8 cellular contexts compared by ENCODE assay signal in genomic region chr1:156193488-156194299, GRCh38. TPM values are rescaled to one million over a fixed set of nuclear protein-coding genes. Genes with fewer than 3 reads are reported as not detected.
A peak's percentile ranks its signal among the peaks of the same experiment; 100 is the strongest.
DNase-seq lines count a peak whose midpoint lies in the region; ATAC-seq, FAIRE-seq and TF ChIP-seq lines count a peak whose summit lies in the region.

TSS of gene SLC25A44 (plus strand) at chr1:156194104. CDS start at chr1:156199848, 5,744 bp downstream.

- H3K4me3 Mint-ChIP-seq in naive thymus-derived CD8-positive, alpha-beta T cell: peak within 1 kb of the TSS; percentile 94 to 100 (median 96)

- peak within 1 kb of the TSS; percentile 87 for H2AFZ ChIP-seq in Loucy (ENCODE audit: low read length)

- H3K4me1 ChIP-seq in ES-I3 (ENCODE audit: insufficient read depth, low read length) (peaks cover 14% of the 10 kb centered on the region; the same call in 1 of the 2 replicates), Loucy (ENCODE audit: insufficient read depth, low read length, poor library complexity, severe bottlenecking) (peaks cover 39% of the 10 kb centered on the region)

- H3K9me3 Mint-ChIP-seq in naive thymus-derived CD8-positive, alpha-beta T cell: peaks cover 0 to 5% (median 0%) of the 10 kb centered on the region in 9 donors

- H3K4me3 ChIP-seq in Loucy (ENCODE audit: low read length, poor library complexity, severe bottlenecking) (peak within 1 kb of the TSS; percentile 92), fibroblast of mammary gland (ENCODE audit: control insufficient read depth, low read depth, low read length) (peak within 1 kb of the TSS; percentile 96)

- peak within 1 kb of the TSS; percentile 90 to 99 (median 95) for H3K27ac Mint-ChIP-seq in naive thymus-derived CD8-positive, alpha-beta T cell

- peak; percentile 98 for ATAC-seq in naive thymus-derived CD8-positive, alpha-beta T cell

- TF ChIP-seq CTCF in Loucy (conservative IDR thresholded peaks at IDR 0.05; ENCODE audit: low read length) (peak; percentile 42), fibroblast of mammary gland (conservative IDR thresholded peaks at IDR 0.05; ENCODE audit: control insufficient read depth, insufficient read depth, low read depth, low read length) (peak; percentile 34)

- peaks cover 29 to 55% (median 44%) of the 10 kb centered on the region in 4 donors for H3K4me1 Mint-ChIP-seq in naive thymus-derived CD8-positive, alpha-beta T cell

- H3F3A ChIP-seq in Loucy (ENCODE audit: low read depth): no peaks in the 10 kb centered on the region

- H3K36me3 ChIP-seq in ES-I3 (ENCODE audit: insufficient read depth, low read length) (peaks cover 9% of the 10 kb centered on the region; the same call in 1 of the 2 replicates), Loucy (ENCODE audit: insufficient read depth, low read length) (no peaks in the 10 kb centered on the region)

- no peaks in the 10 kb centered on the region for H3K9me2 ChIP-seq in Loucy (replicated peaks; ENCODE audit: low read depth, low read length)

- no peaks in the 10 kb centered on the region for H3K27me3 Mint-ChIP-seq in naive thymus-derived CD8-positive, alpha-beta T cell

- peaks cover 0 to 16% (median 2%) of the 10 kb centered on the region in 3 donors for H3K36me3 Mint-ChIP-seq in naive thymus-derived CD8-positive, alpha-beta T cell

- peaks cover 11% of the 10 kb centered on the region for H4K20me1 ChIP-seq in Loucy (ENCODE audit: insufficient read depth, low read length, poor library complexity, severe bottlenecking)

- DNase-seq in H54 (ENCODE audit: insufficient read length, low spot score): peak; percentile 96
- DNase-seq in activated T-helper 9 cell treated with anti-CD3 and anti-CD28 coated beads, Interleukin-2, amount 50 U/mL, for 16 hours (ENCODE audit: low read depth): peak; percentile 94
- peak; percentile 100 for DNase-seq in fibroblast of mammary gland (ENCODE audit: low read depth)
- peak; percentile 88 to 98 (median 97) for DNase-seq in naive thymus-derived CD8-positive, alpha-beta T cell
- DNase-seq in stimulated activated naive CD4-positive, alpha-beta T cell (lab: John Stamatoyannopoulos, UW): peak; percentile 96 to 98 (median 97)

- POLR2A ChIA-PET in naive thymus-derived CD8-positive, alpha-beta T cell (lab: Charles Lee): interaction anchor here (0.6 to 3.4 kb wide), 8 partner anchors 17 to 264 kb away, joined by 3 to 48 read pairs (median 3); partner anchors contain the start of genes PMF1 and SMG5

- no peaks in the 10 kb centered on the region for H3K27me3 ChIP-seq in Loucy (ENCODE audit: insufficient read depth, low read length, poor library complexity, severe bottlenecking)

- H3K79me2 ChIP-seq in Loucy (ENCODE audit: insufficient read depth, low read length): peaks cover 53% of the 10 kb centered on the region

- peak within 1 kb of the TSS; percentile 68 for H3K9ac ChIP-seq in ES-I3 (ENCODE audit: low read depth, low read length)
- peak within 1 kb of the TSS; percentile 93 for H3K9ac ChIP-seq in Loucy (ENCODE audit: low read depth, low read length, poor library complexity, severe bottlenecking)

- TF ChIP-seq POLR2A in H54 (IDR thresholded peaks at IDR 0.05; ENCODE audit: low read depth, low read length): peak; percentile 89
- peak; percentile 78 for TF ChIP-seq POLR2A in Raji (IDR thresholded peaks at IDR 0.05; ENCODE audit: insufficient read depth, low read depth, low read length)

- peak; percentile 87 for FAIRE-seq in H54 (lab: Jason Lieb, UNC)

- H3K9me3 ChIP-seq in ES-I3 (ENCODE audit: control insufficient read depth, insufficient read depth, low read length): no peaks in the 10 kb centered on the region
- H3K9me3 ChIP-seq in Loucy (ENCODE audit: insufficient read depth, low read depth, low read length): no peaks in the 10 kb centered on the region

- H3K4me2 ChIP-seq in Loucy (ENCODE audit: low read depth, low read length, poor library complexity, severe bottlenecking): peak within 1 kb of the TSS; percentile 100

RNA-seq across cellular contexts. Expression of gene SLC25A44, which starts in this region (rescaled TPM):
- 10 to 100 TPM; 16.8 to 21.4 TPM for total RNA-seq in naive thymus-derived CD8-positive, alpha-beta T cell
- 10 to 100 TPM in 1 of 3 donors, 1 to 10 TPM in 2; 6.0 to 16.4 (median 9.7) TPM for polyA plus RNA-seq in naive thymus-derived CD8-positive, alpha-beta T cell

Comparison
In these comparisons a context has a peak if more than half of its experiments do, and no peak if none do; other contexts are left out.
1. Peak in every context shown above with its lines: DNase-seq, ATAC-seq and H3K4me3 ChIP-seq.